Comparison of ENCODE assay signal across 1 cellular context in the genomic region with DNA sequence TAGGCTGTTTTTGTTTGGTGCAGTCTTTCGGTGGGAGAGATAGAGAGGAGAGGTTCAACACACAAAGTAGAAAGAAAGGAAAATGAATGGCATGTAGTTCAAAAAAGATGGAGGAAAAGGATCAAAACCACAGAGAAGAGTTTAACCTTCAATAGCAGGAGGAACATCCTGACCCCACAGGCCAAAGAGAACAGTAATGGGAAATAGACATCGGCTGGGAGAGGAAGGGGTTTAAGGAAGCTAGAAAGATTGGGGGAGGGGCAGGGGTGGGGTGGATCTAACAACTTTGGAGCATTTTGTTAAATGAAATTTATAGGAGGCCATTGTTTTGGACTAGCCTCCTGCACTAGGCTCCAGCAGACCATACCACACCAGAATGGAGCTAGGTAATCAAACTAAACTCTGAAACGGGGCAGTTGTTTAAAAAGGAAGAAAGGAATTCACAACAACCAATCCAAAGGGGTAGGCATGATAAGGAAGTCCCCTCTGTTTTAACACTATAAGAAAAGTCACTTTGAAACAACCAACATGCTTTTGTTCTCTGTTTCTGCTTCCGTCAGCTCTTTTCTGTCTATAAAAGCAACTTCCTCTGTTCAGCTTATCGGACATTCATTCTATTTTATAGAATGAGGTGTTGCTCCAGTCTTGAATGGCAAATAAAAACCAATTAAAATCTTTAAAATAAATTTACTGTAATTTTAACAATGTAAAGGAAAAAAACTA.
TF ChIP-seq lines count a peak whose summit lies in the region.

No MANE protein-coding gene starts in this region.

TF ChIP-seq in IMR-90, 13 proteins besides CTCF, POLR2A, EP300 and RAD21 (continued from another document):
- TF ChIP-seq USF2 (IDR thresholded peaks at IDR 0.05; ENCODE audit: low read depth, low read length) (no peak), MAZ (IDR thresholded peaks at IDR 0.05; ENCODE audit: borderline replicate concordance, low read depth, low read length) (no peak), RFX5 (IDR thresholded peaks at IDR 0.05; ENCODE audit: low read depth, low read length) (no peak), MAFK (IDR thresholded peaks at IDR 0.05; ENCODE audit: low read depth, low read length) (no peak)
